1 cellular context compared by ENCODE assay signal in the genomic region with DNA sequence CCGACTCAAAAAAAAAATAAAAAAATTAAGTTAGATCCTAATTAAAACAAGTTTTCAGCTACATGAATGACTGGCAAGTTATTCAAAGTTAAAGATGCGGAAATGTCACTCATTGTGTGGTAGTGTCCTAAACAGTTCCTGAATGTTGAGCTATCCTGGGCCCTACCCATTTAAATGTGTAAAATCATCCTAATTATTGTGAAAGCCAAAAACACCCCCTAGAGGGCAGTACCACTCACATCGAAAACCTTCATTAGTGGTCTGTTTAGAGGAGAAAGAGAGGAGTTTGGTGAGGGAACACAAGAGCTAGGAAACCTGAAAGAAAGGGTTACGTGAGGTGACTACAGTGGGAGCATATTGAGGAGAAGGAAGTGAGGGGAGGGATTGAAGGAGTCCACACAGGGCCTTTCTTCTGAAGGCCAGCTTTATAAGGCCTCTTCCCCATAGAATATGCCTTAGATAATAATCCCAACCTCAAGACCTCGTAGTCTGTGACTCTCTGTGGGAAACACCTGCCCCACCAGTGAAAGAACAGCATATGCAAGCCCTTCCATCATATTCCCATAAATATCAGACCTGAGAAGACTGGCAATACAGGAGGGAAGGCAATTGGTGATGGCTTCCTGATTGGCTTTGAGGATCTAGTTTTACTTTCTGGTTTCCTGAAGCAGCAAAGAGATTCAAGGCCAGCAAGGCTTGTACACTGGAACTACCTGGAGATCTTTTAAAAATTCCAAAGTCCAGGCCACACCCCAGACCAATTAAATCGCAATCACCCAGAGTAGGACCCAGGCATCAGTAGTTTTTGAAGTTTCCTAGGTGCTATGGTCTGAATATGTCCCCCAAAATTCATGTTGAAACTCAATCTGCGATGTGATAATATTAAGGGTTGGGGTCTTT.
TF ChIP-seq lines count a peak whose summit lies in the region.

No MANE protein-coding gene starts in this region.

TF ChIP-seq in K562, 482 proteins besides CTCF, POLR2A, EP300 and RAD21:
- TF ChIP-seq NFATC3 (IDR thresholded peaks at IDR 0.05) (no peak), STAT5B (CRISPR knock-in tag; IDR thresholded peaks at IDR 0.05) (no peak), C11orf30 (IDR thresholded peaks at IDR 0.05; ENCODE audit: low read depth) (peak; percentile 12; the same call in 1 of the 2 replicates), CEBPB (tag; IDR thresholded peaks at IDR 0.05) (peak; percentile 59), POU5F1 (IDR thresholded peaks at IDR 0.05; ENCODE audit: borderline replicate concordance, low read depth, low read length, partially characterized antibody) (no peak), ZNF77 (CRISPR knock-in tag; IDR thresholded peaks at IDR 0.05) (no peak), KLF16 (IDR thresholded peaks at IDR 0.05) (no peak), ZFPM2 (CRISPR knock-in tag; IDR thresholded peaks at IDR 0.05) (no peak), ETV5 (CRISPR knock-in tag; IDR thresholded peaks at IDR 0.05; ENCODE audit: low read depth) (no peak), NFE2 (IDR thresholded peaks at IDR 0.05; ENCODE audit: low read depth) (peak; percentile 48; the same call in 1 of the 2 replicates)
- TF ChIP-seq, protein P1, sequence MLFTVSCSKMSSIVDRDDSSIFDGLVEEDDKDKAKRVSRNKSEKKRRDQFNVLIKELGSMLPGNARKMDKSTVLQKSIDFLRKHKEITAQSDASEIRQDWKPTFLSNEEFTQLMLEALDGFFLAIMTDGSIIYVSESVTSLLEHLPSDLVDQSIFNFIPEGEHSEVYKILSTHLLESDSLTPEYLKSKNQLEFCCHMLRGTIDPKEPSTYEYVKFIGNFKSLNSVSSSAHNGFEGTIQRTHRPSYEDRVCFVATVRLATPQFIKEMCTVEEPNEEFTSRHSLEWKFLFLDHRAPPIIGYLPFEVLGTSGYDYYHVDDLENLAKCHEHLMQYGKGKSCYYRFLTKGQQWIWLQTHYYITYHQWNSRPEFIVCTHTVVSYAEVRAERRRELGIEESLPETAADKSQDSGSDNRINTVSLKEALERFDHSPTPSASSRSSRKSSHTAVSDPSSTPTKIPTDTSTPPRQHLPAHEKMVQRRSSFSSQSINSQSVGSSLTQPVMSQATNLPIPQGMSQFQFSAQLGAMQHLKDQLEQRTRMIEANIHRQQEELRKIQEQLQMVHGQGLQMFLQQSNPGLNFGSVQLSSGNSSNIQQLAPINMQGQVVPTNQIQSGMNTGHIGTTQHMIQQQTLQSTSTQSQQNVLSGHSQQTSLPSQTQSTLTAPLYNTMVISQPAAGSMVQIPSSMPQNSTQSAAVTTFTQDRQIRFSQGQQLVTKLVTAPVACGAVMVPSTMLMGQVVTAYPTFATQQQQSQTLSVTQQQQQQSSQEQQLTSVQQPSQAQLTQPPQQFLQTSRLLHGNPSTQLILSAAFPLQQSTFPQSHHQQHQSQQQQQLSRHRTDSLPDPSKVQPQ (CRISPR knock-in tag; IDR thresholded peaks at IDR 0.05; ENCODE audit: borderline replicate concordance): no peak
- TF ChIP-seq, protein P2, sequence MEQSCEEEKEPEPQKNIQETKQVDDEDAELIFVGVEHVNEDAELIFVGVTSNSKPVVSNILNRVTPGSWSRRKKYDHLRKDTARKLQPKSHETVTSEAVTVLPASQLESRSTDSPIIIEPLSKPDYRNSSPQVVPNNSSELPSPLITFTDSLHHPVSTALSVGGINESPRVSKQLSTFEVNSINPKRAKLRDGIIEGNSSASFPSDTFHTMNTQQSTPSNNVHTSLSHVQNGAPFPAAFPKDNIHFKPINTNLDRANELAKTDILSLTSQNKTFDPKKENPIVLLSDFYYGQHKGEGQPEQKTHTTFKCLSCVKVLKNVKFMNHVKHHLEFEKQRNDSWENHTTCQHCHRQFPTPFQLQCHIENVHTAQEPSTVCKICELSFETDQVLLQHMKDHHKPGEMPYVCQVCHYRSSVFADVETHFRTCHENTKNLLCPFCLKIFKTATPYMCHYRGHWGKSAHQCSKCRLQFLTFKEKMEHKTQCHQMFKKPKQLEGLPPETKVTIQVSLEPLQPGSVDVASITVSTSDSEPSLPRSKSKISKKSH (CRISPR knock-in tag; IDR thresholded peaks at IDR 0.05): no peak
- TF ChIP-seq, protein P3, sequence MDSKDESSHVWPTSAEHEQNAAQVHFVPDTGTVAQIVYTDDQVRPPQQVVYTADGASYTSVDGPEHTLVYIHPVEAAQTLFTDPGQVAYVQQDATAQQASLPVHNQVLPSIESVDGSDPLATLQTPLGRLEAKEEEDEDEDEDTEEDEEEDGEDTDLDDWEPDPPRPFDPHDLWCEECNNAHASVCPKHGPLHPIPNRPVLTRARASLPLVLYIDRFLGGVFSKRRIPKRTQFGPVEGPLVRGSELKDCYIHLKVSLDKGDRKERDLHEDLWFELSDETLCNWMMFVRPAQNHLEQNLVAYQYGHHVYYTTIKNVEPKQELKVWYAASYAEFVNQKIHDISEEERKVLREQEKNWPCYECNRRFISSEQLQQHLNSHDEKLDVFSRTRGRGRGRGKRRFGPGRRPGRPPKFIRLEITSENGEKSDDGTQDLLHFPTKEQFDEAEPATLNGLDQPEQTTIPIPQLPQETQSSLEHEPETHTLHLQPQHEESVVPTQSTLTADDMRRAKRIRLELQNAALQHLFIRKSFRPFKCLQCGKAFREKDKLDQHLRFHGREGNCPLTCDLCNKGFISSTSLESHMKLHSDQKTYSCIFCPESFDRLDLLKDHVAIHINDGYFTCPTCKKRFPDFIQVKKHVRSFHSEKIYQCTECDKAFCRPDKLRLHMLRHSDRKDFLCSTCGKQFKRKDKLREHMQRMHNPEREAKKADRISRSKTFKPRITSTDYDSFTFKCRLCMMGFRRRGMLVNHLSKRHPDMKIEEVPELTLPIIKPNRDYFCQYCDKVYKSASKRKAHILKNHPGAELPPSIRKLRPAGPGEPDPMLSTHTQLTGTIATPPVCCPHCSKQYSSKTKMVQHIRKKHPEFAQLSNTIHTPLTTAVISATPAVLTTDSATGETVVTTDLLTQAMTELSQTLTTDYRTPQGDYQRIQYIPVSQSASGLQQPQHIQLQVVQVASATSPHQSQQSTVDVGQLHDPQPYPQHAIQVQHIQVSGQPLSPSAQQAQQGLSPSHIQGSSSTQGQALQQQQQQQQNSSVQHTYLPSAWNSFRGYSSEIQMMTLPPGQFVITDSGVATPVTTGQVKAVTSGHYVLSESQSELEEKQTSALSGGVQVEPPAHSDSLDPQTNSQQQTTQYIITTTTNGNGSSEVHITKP (IDR thresholded peaks at IDR 0.05; ENCODE audit: partially characterized antibody): peak; percentile 84
- TF ChIP-seq, protein P4, sequence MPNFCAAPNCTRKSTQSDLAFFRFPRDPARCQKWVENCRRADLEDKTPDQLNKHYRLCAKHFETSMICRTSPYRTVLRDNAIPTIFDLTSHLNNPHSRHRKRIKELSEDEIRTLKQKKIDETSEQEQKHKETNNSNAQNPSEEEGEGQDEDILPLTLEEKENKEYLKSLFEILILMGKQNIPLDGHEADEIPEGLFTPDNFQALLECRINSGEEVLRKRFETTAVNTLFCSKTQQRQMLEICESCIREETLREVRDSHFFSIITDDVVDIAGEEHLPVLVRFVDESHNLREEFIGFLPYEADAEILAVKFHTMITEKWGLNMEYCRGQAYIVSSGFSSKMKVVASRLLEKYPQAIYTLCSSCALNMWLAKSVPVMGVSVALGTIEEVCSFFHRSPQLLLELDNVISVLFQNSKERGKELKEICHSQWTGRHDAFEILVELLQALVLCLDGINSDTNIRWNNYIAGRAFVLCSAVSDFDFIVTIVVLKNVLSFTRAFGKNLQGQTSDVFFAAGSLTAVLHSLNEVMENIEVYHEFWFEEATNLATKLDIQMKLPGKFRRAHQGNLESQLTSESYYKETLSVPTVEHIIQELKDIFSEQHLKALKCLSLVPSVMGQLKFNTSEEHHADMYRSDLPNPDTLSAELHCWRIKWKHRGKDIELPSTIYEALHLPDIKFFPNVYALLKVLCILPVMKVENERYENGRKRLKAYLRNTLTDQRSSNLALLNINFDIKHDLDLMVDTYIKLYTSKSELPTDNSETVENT (CRISPR knock-in tag; IDR thresholded peaks at IDR 0.05): no peak
- TF ChIP-seq, protein P5, sequence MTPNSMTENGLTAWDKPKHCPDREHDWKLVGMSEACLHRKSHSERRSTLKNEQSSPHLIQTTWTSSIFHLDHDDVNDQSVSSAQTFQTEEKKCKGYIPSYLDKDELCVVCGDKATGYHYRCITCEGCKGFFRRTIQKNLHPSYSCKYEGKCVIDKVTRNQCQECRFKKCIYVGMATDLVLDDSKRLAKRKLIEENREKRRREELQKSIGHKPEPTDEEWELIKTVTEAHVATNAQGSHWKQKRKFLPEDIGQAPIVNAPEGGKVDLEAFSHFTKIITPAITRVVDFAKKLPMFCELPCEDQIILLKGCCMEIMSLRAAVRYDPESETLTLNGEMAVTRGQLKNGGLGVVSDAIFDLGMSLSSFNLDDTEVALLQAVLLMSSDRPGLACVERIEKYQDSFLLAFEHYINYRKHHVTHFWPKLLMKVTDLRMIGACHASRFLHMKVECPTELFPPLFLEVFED (CRISPR knock-in tag; conservative IDR thresholded peaks at IDR 0.05): no peak
